1 cellular context compared by ENCODE assay signal in genomic region chrX:120136128-120136527, GRCh38.
TF ChIP-seq lines count a peak whose summit lies in the region.

No MANE protein-coding gene starts in this region.

TF ChIP-seq in HepG2, 621 proteins besides CTCF, POLR2A, EP300 and RAD21:
- no peak for TF ChIP-seq THAP7 (CRISPR knock-in tag; IDR thresholded peaks at IDR 0.05)
